Comparison of ENCODE assay signal across 13 cellular contexts in the genomic region with DNA sequence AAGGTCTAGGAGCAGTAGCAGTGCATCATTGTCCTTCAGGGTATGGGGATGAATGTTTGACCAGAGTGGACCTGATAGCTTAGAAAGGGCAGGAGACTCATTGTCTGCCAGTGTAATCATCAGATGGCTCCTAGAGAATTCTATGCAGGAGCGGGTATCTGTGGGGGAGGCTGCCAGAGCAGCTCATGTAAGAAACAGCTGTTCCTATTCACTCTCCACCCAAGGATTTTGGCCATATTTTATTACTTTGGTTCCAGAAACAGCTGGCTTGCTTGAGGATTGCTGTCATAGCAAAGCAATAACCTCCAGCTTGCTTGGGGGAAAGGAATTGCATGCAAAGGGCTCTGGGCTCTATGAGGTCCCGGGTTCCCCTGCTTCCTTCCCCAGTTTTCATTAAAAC. TPM values are rescaled to one million over a fixed set of nuclear protein-coding genes. Genes with fewer than 3 reads are reported as not detected.
DNase-seq lines count a peak whose midpoint lies in the region; ATAC-seq, FAIRE-seq and TF ChIP-seq lines count a peak whose summit lies in the region.
"Had no signal": no experiment of that assay in that cellular context is flagged by ENCODE, and none has a peak within 500 bp of the region (broad histone marks: within the 10 kb centered on the region; RNA-seq: fewer than 3 reads in every experiment).

No MANE protein-coding gene starts in this region.

- intact Hi-C loops in sciatic nerve (cut with DNase I), result no loop called here

- DNase-seq in DMS 273 (lab: John Stamatoyannopoulos, UW; ENCODE audit: unreplicated experiment), result peak; percentile 27
- no peak for DNase-seq in DMS 273 treated with DMSO at 0.1 percent for 48 hours (lab: John Stamatoyannopoulos, UW)
- no peak for DNase-seq in astrocyte (ENCODE audit: low read depth)
- peak; percentile 32 for DNase-seq in hepatic stellate cell (ENCODE audit: low spot score)
- DNase-seq in sciatic nerve (ENCODE audit: low spot score), result no peak
- DNase-seq in NCI-H1092 (lab: John Stamatoyannopoulos, UW), result no peak
- DNase-seq: brain microvascular endothelial cell, NCI-H2029 treated with DMSO at 0.1 percent for 48 hours, thyroid gland had no signal

- no peak overlapping the region for H3K4me2 ChIP-seq in astrocyte (ENCODE audit: low read length)

- no peaks in the 10 kb centered on the region for H3K27me3 ChIP-seq in astrocyte (ENCODE audit: insufficient read depth, low read length)
- H3K27me3 ChIP-seq: brain microvascular endothelial cell, thyroid gland had no signal

- no peak overlapping the region for H3K9ac ChIP-seq in astrocyte (ENCODE audit: low read length)

- peaks cover 5% of the 10 kb centered on the region for H3K36me3 Mint-ChIP-seq in astrocyte (ENCODE audit: low read depth, unreplicated experiment)

- no peak for FAIRE-seq in astrocyte (lab: Jason Lieb, UNC)

- H2AFZ ChIP-seq in astrocyte (ENCODE audit: low read depth, low read length), result no peak overlapping the region

- H3K4me1 ChIP-seq in astrocyte (ENCODE audit: insufficient read depth, low read length), result no peaks in the 10 kb centered on the region

- H3K9me3 ChIP-seq in astrocyte (ENCODE audit: insufficient read depth, low read depth, low read length), result no peaks in the 10 kb centered on the region
- H3K9me3 ChIP-seq: thyroid gland had no signal

- H3K4me3 ChIP-seq in astrocyte (ENCODE audit: insufficient read depth, low read depth, low read length), result no peak overlapping the region
- H3K4me3 ChIP-seq: thyroid gland had no signal

- H3K4me3 Mint-ChIP-seq in astrocyte (ENCODE audit: unreplicated experiment), result no peak overlapping the region

- H3K27me3 Mint-ChIP-seq in astrocyte (ENCODE audit: low read depth, unreplicated experiment), result no peaks in the 10 kb centered on the region

- no peak overlapping the region for H3K27ac ChIP-seq in astrocyte (ENCODE audit: low read depth, low read length)
- H3K27ac ChIP-seq: 22Rv1, brain microvascular endothelial cell, thyroid gland had no signal

- peaks cover 79% of the 10 kb centered on the region for H3K79me2 ChIP-seq in astrocyte (ENCODE audit: insufficient read depth, low read length)

- H4K20me1 ChIP-seq in astrocyte (ENCODE audit: insufficient read depth, low read length), result peaks cover 92% of the 10 kb centered on the region

- peaks cover 3% of the 10 kb centered on the region for H3K36me3 ChIP-seq in astrocyte (ENCODE audit: insufficient read depth, low read length)
- H3K36me3 ChIP-seq: brain microvascular endothelial cell, thyroid gland had no signal

- no peak for TF ChIP-seq CTCF in astrocyte (IDR thresholded peaks at IDR 0.05; ENCODE audit: insufficient read depth, low read depth, low read length)

- H3K9me3 Mint-ChIP-seq in astrocyte (ENCODE audit: unreplicated experiment), result no peaks in the 10 kb centered on the region

- peaks cover 15% of the 10 kb centered on the region for H3K4me1 Mint-ChIP-seq in astrocyte (ENCODE audit: low read depth, unreplicated experiment)

- ATAC-seq in sciatic nerve (peak; percentile 78), HG03159 (IDR thresholded peaks at IDR 0.05; ENCODE audit: unreplicated experiment) (no peak), HG02970 (IDR thresholded peaks at IDR 0.05; ENCODE audit: low FRiP score, unreplicated experiment) (no peak)
- ATAC-seq: SK-N-SH treated with all-trans-retinoic acid at 6 μM for 48 hours had no signal

- H3K27ac Mint-ChIP-seq in astrocyte (ENCODE audit: unreplicated experiment), result peak overlapping the region; percentile 42

RNA-seq across cellular contexts. Expression of a gene that starts 44.1 kb away (rescaled TPM):
- total RNA-seq in astrocyte (90.5 and 105 TPM in 2 replicates), sciatic nerve (94.6 TPM)

Comparison
In these comparisons a context has a peak if more than half of its experiments do, and no peak if none do; other contexts are left out.
1. DNase-seq: peak in DMS 273 (single experiment) and hepatic stellate cell (single experiment); none in DMS 273 treated with DMSO at 0.1 percent for 48 hours (single experiment), astrocyte (single experiment), sciatic nerve (single experiment) and NCI-H1092 (single experiment).